Comparison of ENCODE assay signal across 1 cellular context in genomic region chr4:68349361-68350360, GRCh38.
TF ChIP-seq lines count a peak whose summit lies in the region.

TSS of gene YTHDC1 (minus strand) at chr4:68350090. CDS start at chr4:68349753, 337 bp downstream.

TF ChIP-seq in WTC11, 78 proteins besides CTCF, POLR2A, EP300 and RAD21 (continued from another document):
- TF ChIP-seq ERG (CRISPR knock-in tag; IDR thresholded peaks at IDR 0.05): no peak
